8 cellular contexts compared by ENCODE assay signal in the genomic region with DNA sequence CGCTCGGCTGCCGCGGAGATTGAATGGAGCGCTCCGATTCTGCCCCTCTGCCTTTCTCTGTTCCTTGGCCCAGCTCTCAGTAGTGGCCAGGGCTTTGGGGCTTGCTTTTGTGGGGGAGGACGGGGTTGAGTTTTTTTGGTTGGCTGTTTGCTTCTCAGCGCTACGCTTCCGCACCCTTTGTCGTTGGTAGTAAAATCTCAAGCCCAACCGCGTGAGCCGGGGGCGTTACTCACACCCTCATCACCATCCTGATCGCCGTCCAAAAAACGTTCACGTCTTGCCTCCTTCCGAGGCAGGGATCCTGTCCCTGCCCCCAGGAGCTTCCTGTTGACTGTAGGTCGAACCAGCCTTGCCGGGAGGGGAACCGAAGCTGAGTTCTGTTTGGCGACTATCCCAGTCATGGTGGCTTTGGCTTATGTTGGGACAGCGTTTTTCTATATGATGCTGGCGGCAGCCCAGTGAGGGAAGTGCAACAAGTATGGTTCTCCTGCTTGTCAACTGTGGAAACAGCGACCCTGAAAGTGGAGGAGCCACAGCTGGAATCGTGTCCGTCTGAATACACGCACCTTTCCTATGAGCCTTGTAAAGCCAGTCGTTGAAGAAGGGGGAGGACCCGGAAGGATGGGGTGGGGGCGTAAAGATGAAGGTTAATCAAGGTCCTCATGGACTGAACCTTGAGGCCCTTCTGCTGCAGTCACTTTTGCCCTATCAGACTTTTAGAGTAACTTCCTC. TPM values are rescaled to one million over a fixed set of nuclear protein-coding genes. Genes with fewer than 3 reads are reported as not detected.
DNase-seq lines count a peak whose midpoint lies in the region; ATAC-seq, FAIRE-seq and TF ChIP-seq lines count a peak whose summit lies in the region.

No MANE protein-coding gene starts in this region.

- no peaks in the 10 kb centered on the region for H3K9me3 Mint-ChIP-seq in activated naive CD4-positive, alpha-beta T cell treated with anti-CD3 and anti-CD28 coated beads for 36 hours
- peaks cover 9% of the 10 kb centered on the region for H3K9me3 Mint-ChIP-seq in glutamatergic neuron (ENCODE audit: unreplicated experiment)

- H3K36me3 Mint-ChIP-seq in activated naive CD4-positive, alpha-beta T cell treated with anti-CD3 and anti-CD28 coated beads for 36 hours (ENCODE audit: low read depth), result peaks cover 4% of the 10 kb centered on the region
- H3K36me3 Mint-ChIP-seq in glutamatergic neuron (ENCODE audit: unreplicated experiment), result no peaks in the 10 kb centered on the region

- peak in 1 of 2 donors; percentile 8 for TF ChIP-seq POLR2A in tibial nerve (IDR thresholded peaks at IDR 0.05)

- H3K27me3 ChIP-seq in pancreas (no peaks in the 10 kb centered on the region), tibial nerve (no peaks in the 10 kb centered on the region)

- no peaks in the 10 kb centered on the region for H3K9me3 ChIP-seq in pancreas
- H3K9me3 ChIP-seq in tibial nerve, result no peaks in the 10 kb centered on the region

- no peak for FAIRE-seq in pancreas (lab: Jason Lieb, UNC)

- CTCF ChIA-PET in activated naive CD4-positive, alpha-beta T cell treated with anti-CD3 and anti-CD28 coated beads for 36 hours (lab: Charles Lee), result interaction anchor here (0.9 to 4.1 kb wide), 5 partner anchors 11 to 100 kb away, joined by 3 to 50 read pairs (median 6); partner anchors contain the start of gene ENOSF1

- intact Hi-C loops in activated naive CD4-positive, alpha-beta T cell treated with anti-CD3 and anti-CD28 coated beads for 36 hours (cut with micrococcal nuclease), result loop anchor here (1.0 to 10.0 kb wide), 10 partner anchors 17 to 1844 kb away; partner anchors contain the start of genes ENOSF1, METTL4, NDC80 and SMCHD1
- intact Hi-C loops in pancreas (cut with DNase I), result no loop called here

- H3K4me1 ChIP-seq in pancreas (peaks cover 10 to 16% (median 13%) of the 10 kb centered on the region in 3 donors), tibial nerve (peaks cover 0 to 25% (median 5%) of the 10 kb centered on the region in 4 donors)

- no peaks in the 10 kb centered on the region for H3K36me3 ChIP-seq in pancreas
- no peaks in the 10 kb centered on the region for H3K36me3 ChIP-seq in tibial nerve

- ATAC-seq in GM19395 (IDR thresholded peaks at IDR 0.05; ENCODE audit: unreplicated experiment) (peak; percentile 49), HG03558 (IDR thresholded peaks at IDR 0.05; ENCODE audit: extremely low read depth, unreplicated experiment) (peak; percentile 6), pancreas (peak; percentile 35 to 62 (median 48))

- peaks cover 52% of the 10 kb centered on the region for H3K4me1 Mint-ChIP-seq in activated naive CD4-positive, alpha-beta T cell treated with anti-CD3 and anti-CD28 coated beads for 36 hours (ENCODE audit: low read depth)
- H3K4me1 Mint-ChIP-seq in glutamatergic neuron (ENCODE audit: low read depth, unreplicated experiment), result peaks cover 4% of the 10 kb centered on the region

- H3K27ac Mint-ChIP-seq in activated naive CD4-positive, alpha-beta T cell treated with anti-CD3 and anti-CD28 coated beads for 36 hours, result peak overlapping the region; percentile 99
- peak overlapping the region; percentile 75 for H3K27ac Mint-ChIP-seq in glutamatergic neuron (ENCODE audit: unreplicated experiment)

- peak overlapping the region; percentile 95 for H3K4me3 Mint-ChIP-seq in activated naive CD4-positive, alpha-beta T cell treated with anti-CD3 and anti-CD28 coated beads for 36 hours
- peak overlapping the region; percentile 98 for H3K4me3 Mint-ChIP-seq in glutamatergic neuron (ENCODE audit: unreplicated experiment)

- no peak for TF ChIP-seq CTCF in C4-2B (conservative IDR thresholded peaks at IDR 0.05)
- TF ChIP-seq CTCF in glutamatergic neuron (IDR thresholded peaks at IDR 0.05; ENCODE audit: partially characterized antibody, unreplicated experiment), result no peak
- TF ChIP-seq CTCF in pancreas (IDR thresholded peaks at IDR 0.05), result no peak
- TF ChIP-seq CTCF in tibial nerve (IDR thresholded peaks at IDR 0.05), result no peak

- peak overlapping the region; percentile 66 to 96 (median 84) for H3K4me3 ChIP-seq in pancreas
- peak overlapping the region; percentile 59 to 94 (median 86) for H3K4me3 ChIP-seq in tibial nerve

- peak overlapping the region; percentile 89 for H3K27ac ChIP-seq in C4-2B
- peak overlapping the region; percentile 85 to 92 (median 88) for H3K27ac ChIP-seq in pancreas
- peak overlapping the region; percentile 85 to 96 (median 94) for H3K27ac ChIP-seq in tibial nerve

- WGBS in pancreas, 2 donors, result 5 to 6% methylated on average over 33 of the region's 33 CpGs
- 6 to 7% methylated on average over 33 of the region's 33 CpGs for WGBS in tibial nerve, 2 donors

- H3K27me3 Mint-ChIP-seq in activated naive CD4-positive, alpha-beta T cell treated with anti-CD3 and anti-CD28 coated beads for 36 hours (ENCODE audit: low read depth), result no peaks in the 10 kb centered on the region
- peaks cover 4% of the 10 kb centered on the region for H3K27me3 Mint-ChIP-seq in glutamatergic neuron (ENCODE audit: unreplicated experiment)

- TF ChIP-seq EP300 in tibial nerve (IDR thresholded peaks at IDR 0.05), result peak in 1 of 2 donors; percentile 31

- peak; percentile 84 for DNase-seq in SIG-M5 treated with dmso at 0.1 percent for 504 hours (lab: John Stamatoyannopoulos, UW; ENCODE audit: unreplicated experiment)
- DNase-seq in activated naive CD4-positive, alpha-beta T cell treated with anti-CD3 and anti-CD28 coated beads for 36 hours, result peak; percentile 82
- DNase-seq in glutamatergic neuron, result no peak
- DNase-seq in pancreas, result peak; percentile 55 to 71 (median 64)
- DNase-seq in tibial nerve (ENCODE audit: low spot score in 2 of 2), result peak; percentile 51 to 67

RNA-seq across cellular contexts. Expression of gene YES1, which starts 0.8 kb away (rescaled TPM):
- total RNA-seq in activated naive CD4-positive, alpha-beta T cell treated with anti-CD3 and anti-CD28 coated beads for 36 hours, result 1 to 10 TPM; 6.7 to 8.3 TPM
- total RNA-seq in glutamatergic neuron (ENCODE audit: unreplicated experiment), result 17.1 TPM
- 10 to 100 TPM; 28.1 to 35.2 (median 30.7) TPM for total RNA-seq in pancreas
- polyA plus RNA-seq in pancreas, result 10 to 100 TPM; 10.7 to 11.4 TPM
- 10 to 100 TPM; 47.5 to 73.0 (median 59.1) TPM for total RNA-seq in tibial nerve
